9 cellular contexts compared by ENCODE assay signal in genomic region chr10:82811621-82812020, GRCh38.
DNase-seq lines count a peak whose midpoint lies in the region; ATAC-seq and TF ChIP-seq lines count a peak whose summit lies in the region.
"Had no signal": no experiment of that assay in that cellular context is flagged by ENCODE, and none has a peak within 500 bp of the region (broad histone marks: within the 10 kb centered on the region; RNA-seq: fewer than 3 reads in every experiment).

No MANE protein-coding gene starts in this region.

- H3K27ac ChIP-seq in dorsolateral prefrontal cortex, result no peak overlapping the region
- H3K27ac ChIP-seq in smooth muscle cell (ENCODE audit: low read depth), result no peak overlapping the region

- no peak overlapping the region for H2AFZ ChIP-seq in smooth muscle cell (ENCODE audit: low read depth)

- WGBS in smooth muscle cell (ENCODE audit: low lambda C conversion rate), result 60% methylated on average over 1 of the region's 1 CpG

- H3K36me3 Mint-ChIP-seq in activated naive CD4-positive, alpha-beta T cell treated with anti-CD3 and anti-CD28 coated beads for 36 hours (ENCODE audit: low read depth), result no peaks in the 10 kb centered on the region
- no peaks in the 10 kb centered on the region for H3K36me3 Mint-ChIP-seq in activated naive CD4-positive, alpha-beta T cell treated with anti-CD3 and anti-CD28 coated beads, Interleukin-2, amount 50 U/mL, for 72 hours

- DNase-seq in activated naive CD4-positive, alpha-beta T cell treated with anti-CD3 and anti-CD28 coated beads for 36 hours, result peak; percentile 14
- DNase-seq in activated naive CD4-positive, alpha-beta T cell treated with anti-CD3 and anti-CD28 coated beads, Interleukin-2, amount 50 U/mL, for 72 hours (ENCODE audit: low spot score in 2 of 2), result no peak
- peak; percentile 21 for DNase-seq in Jurkat, Clone E6-1 (ENCODE audit: low read depth, low spot score)
- DNase-seq in dorsolateral prefrontal cortex (no peak), smooth muscle cell (lab: John Stamatoyannopoulos, UW; ENCODE audit: unreplicated experiment) (no peak), NCI-H2107 (lab: John Stamatoyannopoulos, UW) (no peak), foreskin melanocyte (no peak), T-helper 1 cell (no peak)
- DNase-seq: activated effector memory CD4-positive, alpha-beta T cell treated with anti-CD3 and anti-CD28 coated beads, Interleukin-2, amount 50 U/mL, for 16 hours had no signal

- intact Hi-C loops in activated naive CD4-positive, alpha-beta T cell treated with anti-CD3 and anti-CD28 coated beads for 36 hours (cut with micrococcal nuclease), result no loop called here
- intact Hi-C loops in dorsolateral prefrontal cortex (cut with DNase I), result no loop called here

- H3K36me3 ChIP-seq in smooth muscle cell (ENCODE audit: low read depth), result no peaks in the 10 kb centered on the region

- TF ChIP-seq CTCF in dorsolateral prefrontal cortex (IDR thresholded peaks at IDR 0.05 in 54 of 56, conservative IDR thresholded peaks at IDR 0.05 in 2 of 56; ENCODE audit: low read depth in 1 of 56, partially characterized antibody in 56 of 56) (peak in 38 of 56 donors; percentile 12 to 48 (median 31)), smooth muscle cell (IDR thresholded peaks at IDR 0.05; ENCODE audit: borderline replicate concordance, insufficient read depth, poor library complexity, severe bottlenecking) (peak; percentile 45)

- H3K4me3 ChIP-seq in Jurkat, Clone E6-1 (ENCODE audit: low read length), result no peak overlapping the region
- H3K4me3 ChIP-seq in dorsolateral prefrontal cortex, result no peak overlapping the region
- H3K4me3 ChIP-seq in smooth muscle cell, result no peak overlapping the region

- peaks cover 1% of the 10 kb centered on the region for H3K9me3 Mint-ChIP-seq in activated naive CD4-positive, alpha-beta T cell treated with anti-CD3 and anti-CD28 coated beads for 36 hours
- peaks cover 8% of the 10 kb centered on the region in 2 donors for H3K9me3 Mint-ChIP-seq in activated naive CD4-positive, alpha-beta T cell treated with anti-CD3 and anti-CD28 coated beads, Interleukin-2, amount 50 U/mL, for 72 hours

- H3K27ac Mint-ChIP-seq in activated naive CD4-positive, alpha-beta T cell treated with anti-CD3 and anti-CD28 coated beads for 36 hours, result no peak overlapping the region
- H3K27ac Mint-ChIP-seq in activated naive CD4-positive, alpha-beta T cell treated with anti-CD3 and anti-CD28 coated beads, Interleukin-2, amount 50 U/mL, for 72 hours, result no peak overlapping the region

- no peaks in the 10 kb centered on the region for H3K79me2 ChIP-seq in smooth muscle cell (ENCODE audit: low read depth)

- no peaks in the 10 kb centered on the region for H4K20me1 ChIP-seq in smooth muscle cell (ENCODE audit: low read depth)

- no peak overlapping the region for H3K4me2 ChIP-seq in smooth muscle cell

- H3K4me3 Mint-ChIP-seq in activated naive CD4-positive, alpha-beta T cell treated with anti-CD3 and anti-CD28 coated beads for 36 hours, result no peak overlapping the region

- no peaks in the 10 kb centered on the region for H3F3A ChIP-seq in smooth muscle cell (ENCODE audit: low read depth)

- no peaks in the 10 kb centered on the region for H3K27me3 ChIP-seq in dorsolateral prefrontal cortex
- no peaks in the 10 kb centered on the region for H3K27me3 ChIP-seq in smooth muscle cell (ENCODE audit: low read depth)

- ATAC-seq in activated naive CD4-positive, alpha-beta T cell treated with anti-CD3 and anti-CD28 coated beads, Interleukin-2, amount 50 U/mL, for 72 hours, result no peak

- H3K9ac ChIP-seq in smooth muscle cell (ENCODE audit: low read depth), result no peak overlapping the region

- H3K4me1 Mint-ChIP-seq in activated naive CD4-positive, alpha-beta T cell treated with anti-CD3 and anti-CD28 coated beads for 36 hours (ENCODE audit: low read depth), result no peaks in the 10 kb centered on the region

- H3K27me3 Mint-ChIP-seq in activated naive CD4-positive, alpha-beta T cell treated with anti-CD3 and anti-CD28 coated beads for 36 hours (ENCODE audit: low read depth), result no peaks in the 10 kb centered on the region

- CTCF ChIA-PET in activated naive CD4-positive, alpha-beta T cell treated with anti-CD3 and anti-CD28 coated beads for 36 hours (lab: Charles Lee), result no interaction called here

- no peaks in the 10 kb centered on the region for H3K9me3 ChIP-seq in smooth muscle cell (replicated peaks; ENCODE audit: low read depth)

- no peaks in the 10 kb centered on the region for H3K4me1 ChIP-seq in smooth muscle cell (ENCODE audit: low read depth)

Comparison
In these comparisons a context has a peak if more than half of its experiments do, and no peak if none do; other contexts are left out.
1. DNase-seq: peak in activated naive CD4-positive, alpha-beta T cell treated with anti-CD3 and anti-CD28 coated beads for 36 hours (single experiment) and Jurkat, Clone E6-1 (single experiment); none in activated naive CD4-positive, alpha-beta T cell treated with anti-CD3 and anti-CD28 coated beads, Interleukin-2, amount 50 U/mL, for 72 hours (0 of 2), dorsolateral prefrontal cortex (0 of 10), smooth muscle cell (single experiment), NCI-H2107 (single experiment), foreskin melanocyte (single experiment) and T-helper 1 cell (0 of 5).